ENCODE assay signal across 10 cellular contexts in genomic region chr6:157227202-157228166, GRCh38.
DNase-seq lines count a peak whose midpoint lies in the region; ATAC-seq, FAIRE-seq and TF ChIP-seq lines count a peak whose summit lies in the region.
"Had no signal": no experiment of that assay in that cellular context is flagged by ENCODE, and none has a peak within 500 bp of the region (broad histone marks: within the 10 kb centered on the region; RNA-seq: fewer than 3 reads in every experiment).

No MANE protein-coding gene starts in this region.

- FAIRE-seq in keratinocyte (lab: Jason Lieb, UNC): no peak

- H3K4me2 ChIP-seq in H9 (ENCODE audit: insufficient read depth, insufficient read length, low read length) (no peak overlapping the region), keratinocyte (ENCODE audit: control insufficient read depth, extremely low read depth, insufficient read depth, low read depth, low read length) (no peak overlapping the region)

- no peak overlapping the region for H3K56ac ChIP-seq in H9 (ENCODE audit: insufficient read length, low read depth, low read length)

- H3K27me3 Mint-ChIP-seq in CD14-positive monocyte (ENCODE audit: low read depth in 3 of 3): peaks cover 19 to 26% (median 23%) of the 10 kb centered on the region in 3 donors
- H3K27me3 Mint-ChIP-seq in H9 (ENCODE audit: low read depth): peaks cover 13% of the 10 kb centered on the region
- peaks cover 2% of the 10 kb centered on the region for H3K27me3 Mint-ChIP-seq in WTC11 (ENCODE audit: low read depth)

- no peak overlapping the region for H2BK120ac ChIP-seq in H9 (ENCODE audit: low read depth, low read length, poor library complexity, severe bottlenecking)

- H3K9me3 Mint-ChIP-seq in CD14-positive monocyte: peaks cover 0 to 3% (median 0%) of the 10 kb centered on the region in 7 donors
- H3K9me3 Mint-ChIP-seq in H9: no peaks in the 10 kb centered on the region; a peak in 3 of 5 replicates
- no peaks in the 10 kb centered on the region for H3K9me3 Mint-ChIP-seq in WTC11
- H3K9me3 Mint-ChIP-seq: natural killer cell had no signal

- H2BK20ac ChIP-seq in H9 (ENCODE audit: low read depth, low read length, poor library complexity, severe bottlenecking): no peak overlapping the region

- H3K36me3 ChIP-seq in keratinocyte (ENCODE audit: control insufficient read depth in 2 of 2, extremely low read depth in 1 of 2, insufficient read depth in 2 of 2, low read length in 2 of 2): no peaks in the 10 kb centered on the region
- H3K36me3 ChIP-seq: suprapubic skin had no signal

- H2BK15ac ChIP-seq in H9 (ENCODE audit: low read depth, low read length): no peak overlapping the region

- no peak overlapping the region for H3K14ac ChIP-seq in H9 (ENCODE audit: insufficient read depth, low read length)

- H3K4me3 ChIP-seq in keratinocyte (ENCODE audit: control insufficient read depth in 2 of 3, extremely low read depth in 1 of 3, insufficient read depth in 2 of 3, low read depth in 1 of 3, low read length in 3 of 3): no peak overlapping the region
- H3K4me3 ChIP-seq: suprapubic skin had no signal

- POLR2A ChIA-PET in WTC11 (lab: Charles Lee): no interaction called here

- H4K20me1 ChIP-seq in H9 (ENCODE audit: control insufficient read depth, insufficient read depth, insufficient read length) (no peaks in the 10 kb centered on the region), keratinocyte (ENCODE audit: control insufficient read depth, extremely low read depth, insufficient read depth, low read length) (no peaks in the 10 kb centered on the region)

- H3K36me3 Mint-ChIP-seq in CD14-positive monocyte: peaks cover 0 to 4% of the 10 kb centered on the region in 2 donors
- no peaks in the 10 kb centered on the region for H3K36me3 Mint-ChIP-seq in H9 (ENCODE audit: insufficient read depth in 1 of 3, low read depth in 3 of 3)
- no peaks in the 10 kb centered on the region for H3K36me3 Mint-ChIP-seq in WTC11
- H3K36me3 Mint-ChIP-seq: natural killer cell had no signal

- no peaks in the 10 kb centered on the region; the same call in 1 of the 2 replicates for H3K4me1 ChIP-seq in H9 (ENCODE audit: insufficient read depth, low read length)
- H3K4me1 ChIP-seq in keratinocyte (ENCODE audit: control insufficient read depth, extremely low read depth, insufficient read depth, low read length): no peaks in the 10 kb centered on the region

- H3K9ac ChIP-seq in H9 (ENCODE audit: extremely low read depth, insufficient read length, low read length): no peak overlapping the region
- H3K9ac ChIP-seq in keratinocyte (ENCODE audit: control insufficient read depth, extremely low read depth, insufficient read depth, low read length): no peak overlapping the region

- H4K5ac ChIP-seq in H9 (ENCODE audit: insufficient read length, low read depth, low read length): no peak overlapping the region

- DNase-seq in CD14-positive monocyte (ENCODE audit: low spot score) (peak; percentile 38), H9 (no peak), WTC11 (ENCODE audit: low spot score) (no peak), keratinocyte (ENCODE audit: low read depth, low spot score) (no peak), A172 (ENCODE audit: low spot score) (no peak)
- DNase-seq: natural killer cell had no signal

- no peak overlapping the region for H2AFZ ChIP-seq in H9 (ENCODE audit: low read length)
- H2AFZ ChIP-seq in keratinocyte (ENCODE audit: control insufficient read depth, low read length): no peak overlapping the region

- no peak overlapping the region for H3T11ph ChIP-seq in H9 (ENCODE audit: low read length)

- H3K4ac ChIP-seq in H9 (ENCODE audit: low read depth, low read length): no peak overlapping the region

- no peak overlapping the region for H2AK5ac ChIP-seq in H9 (ENCODE audit: insufficient read length, low read length)

- no peaks in the 10 kb centered on the region for H3K9me1 ChIP-seq in keratinocyte (ENCODE audit: control insufficient read depth, extremely low read depth, insufficient read depth, low read length)

- dilution Hi-C loops in keratinocyte (cut with MboI; ENCODE audit: extremely low pct_ligation_motif_present, low sequenced_read_pairs): no loop called here

- no peaks in the 10 kb centered on the region for H3K23me2 ChIP-seq in H9 (ENCODE audit: insufficient read length, low read depth, low read length, poor library complexity, severe bottlenecking)

- H3K27me3 ChIP-seq in H9 (ENCODE audit: insufficient read depth, low read length) (no peaks in the 10 kb centered on the region), keratinocyte (ENCODE audit: control insufficient read depth, extremely low read depth, insufficient read depth, low read length) (peaks cover 3% of the 10 kb centered on the region)
- H3K27me3 ChIP-seq: suprapubic skin had no signal

- no peak overlapping the region for H2BK5ac ChIP-seq in H9 (ENCODE audit: insufficient read length, low read length)

- peaks cover 16% of the 10 kb centered on the region for H3K4me1 Mint-ChIP-seq in CD14-positive monocyte
- H3K4me1 Mint-ChIP-seq in H9: peaks cover 17 to 27% of the 10 kb centered on the region in 2 experiments
- H3K4me1 Mint-ChIP-seq in WTC11: peaks cover 25% of the 10 kb centered on the region

- H4K8ac ChIP-seq in H9 (replicated peaks; ENCODE audit: insufficient read length, low read depth, low read length): no peak overlapping the region

- H3K27ac ChIP-seq in H9 (ENCODE audit: insufficient read length, low read depth, low read length) (no peak overlapping the region), keratinocyte (ENCODE audit: control insufficient read depth, insufficient read depth, low read length) (no peak overlapping the region)

- no peak overlapping the region for H2BK12ac ChIP-seq in H9 (ENCODE audit: insufficient read length, low read depth, low read length)

- H3K79me2 ChIP-seq in H9 (ENCODE audit: insufficient read depth, low read length) (no peaks in the 10 kb centered on the region), keratinocyte (ENCODE audit: control insufficient read depth, insufficient read depth, low read length) (no peaks in the 10 kb centered on the region)

- no peak overlapping the region for H3K18ac ChIP-seq in H9 (ENCODE audit: insufficient read length, low read depth, low read length)

- ATAC-seq in WTC11 (peak; percentile 11), HG03159 (IDR thresholded peaks at IDR 0.05; ENCODE audit: unreplicated experiment) (no peak), HG02852 (IDR thresholded peaks at IDR 0.05; ENCODE audit: unreplicated experiment) (no peak), HG03521 (IDR thresholded peaks at IDR 0.05; ENCODE audit: unreplicated experiment) (no peak)

- TF ChIP-seq CTCF in CD14-positive monocyte (IDR thresholded peaks at IDR 0.05): peak; percentile 23
- peak; percentile 62 for TF ChIP-seq CTCF in H9 (conservative IDR thresholded peaks at IDR 0.05)
- TF ChIP-seq CTCF in WTC11 (IDR thresholded peaks at IDR 0.05): peak; percentile 16
- TF ChIP-seq CTCF in keratinocyte (optimal IDR thresholded peaks at IDR 0.05 in 1 of 3, IDR thresholded peaks at IDR 0.05 in 1 of 3, conservative IDR thresholded peaks at IDR 0.05 in 1 of 3; ENCODE audit: extremely low read depth in 1 of 3, insufficient read depth in 2 of 3, low read length in 3 of 3): peak; percentile 13 to 37 (median 28)

- intact Hi-C loops in CD14-positive monocyte (cut with micrococcal nuclease): no loop called here

- no peak overlapping the region for H3K23ac ChIP-seq in H9 (ENCODE audit: insufficient read length, low read depth, low read length)

- H3K27ac Mint-ChIP-seq in CD14-positive monocyte: no peak overlapping the region
- peak overlapping the region in 2 of 3 experiments; percentile 55 to 71; a peak in 2 of 7 replicates for H3K27ac Mint-ChIP-seq in H9
- H3K27ac Mint-ChIP-seq in WTC11: no peak overlapping the region
- H3K27ac Mint-ChIP-seq: natural killer cell had no signal

- CTCF ChIA-PET in WTC11 (lab: Charles Lee): interaction anchor here (0.6 to 1.9 kb wide), 3 partner anchors 8 to 53 kb away, joined by 3 to 15 read pairs (median 3); no protein-coding TSS in a partner anchor

- no peak overlapping the region for H3K4me3 Mint-ChIP-seq in CD14-positive monocyte
- H3K4me3 Mint-ChIP-seq in H9: peak overlapping the region in 1 of 2 experiments; percentile 35; a peak in 1 of 5 replicates
- H3K4me3 Mint-ChIP-seq in WTC11: no peak overlapping the region
- H3K4me3 Mint-ChIP-seq: natural killer cell had no signal

- no CpG with 5 or more reads among the region's 36 CpGs for WGBS in H9 (ENCODE audit: extremely low coverage, insufficient read length, low lambda C conversion rate)

- no peak overlapping the region for H4K91ac ChIP-seq in H9 (ENCODE audit: insufficient read length, low read depth, low read length)

- H3K79me1 ChIP-seq in H9 (ENCODE audit: insufficient read depth, low read depth, low read length, poor library complexity, severe bottlenecking): no peaks in the 10 kb centered on the region

- no peaks in the 10 kb centered on the region for H3K9me3 ChIP-seq in H9 (ENCODE audit: control insufficient read depth, low read depth, low read length)
- H3K9me3 ChIP-seq in keratinocyte (ENCODE audit: control insufficient read depth, low read depth, low read length): no peaks in the 10 kb centered on the region
- H3K9me3 ChIP-seq: suprapubic skin had no signal

TF ChIP-seq in WTC11, 78 proteins besides CTCF, POLR2A, EP300 and RAD21 (continues in another document):
- TF ChIP-seq ESRRA (CRISPR knock-in tag; IDR thresholded peaks at IDR 0.05; ENCODE audit: borderline replicate concordance): no peak
- TF ChIP-seq, protein P1, sequence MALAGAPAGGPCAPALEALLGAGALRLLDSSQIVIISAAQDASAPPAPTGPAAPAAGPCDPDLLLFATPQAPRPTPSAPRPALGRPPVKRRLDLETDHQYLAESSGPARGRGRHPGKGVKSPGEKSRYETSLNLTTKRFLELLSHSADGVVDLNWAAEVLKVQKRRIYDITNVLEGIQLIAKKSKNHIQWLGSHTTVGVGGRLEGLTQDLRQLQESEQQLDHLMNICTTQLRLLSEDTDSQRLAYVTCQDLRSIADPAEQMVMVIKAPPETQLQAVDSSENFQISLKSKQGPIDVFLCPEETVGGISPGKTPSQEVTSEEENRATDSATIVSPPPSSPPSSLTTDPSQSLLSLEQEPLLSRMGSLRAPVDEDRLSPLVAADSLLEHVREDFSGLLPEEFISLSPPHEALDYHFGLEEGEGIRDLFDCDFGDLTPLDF (CRISPR knock-in tag; IDR thresholded peaks at IDR 0.05): no peak
- TF ChIP-seq, protein P2, sequence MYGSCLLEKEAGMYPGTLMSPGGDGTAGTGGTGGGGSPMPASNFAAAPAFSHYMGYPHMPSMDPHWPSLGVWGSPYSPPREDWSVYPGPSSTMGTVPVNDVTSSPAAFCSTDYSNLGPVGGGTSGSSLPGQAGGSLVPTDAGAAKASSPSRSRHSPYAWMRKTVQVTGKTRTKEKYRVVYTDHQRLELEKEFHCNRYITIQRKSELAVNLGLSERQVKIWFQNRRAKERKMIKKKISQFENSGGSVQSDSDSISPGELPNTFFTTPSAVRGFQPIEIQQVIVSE (CRISPR knock-in tag; IDR thresholded peaks at IDR 0.05; ENCODE audit: borderline replicate concordance): no peak

Comparison
In these comparisons a context has a peak if more than half of its experiments do, and no peak if none do; other contexts are left out.
1. H3K27ac Mint-ChIP-seq: peak in H9 (2 of 3); none in CD14-positive monocyte (0 of 7) and WTC11 (single experiment).
2. Peak in every context shown above with its lines, with median percentiles within 50 percentile points of each other: CTCF ChIP-seq.